ENCODE assay signal across 11 cellular contexts in genomic region chr5:148776780-148777179, GRCh38. TPM values are rescaled to one million over a fixed set of nuclear protein-coding genes. Genes with fewer than 3 reads are reported as not detected.
A peak's percentile ranks its signal among the peaks of the same experiment; 100 is the strongest.
DNase-seq lines count a peak whose midpoint lies in the region; ATAC-seq and TF ChIP-seq lines count a peak whose summit lies in the region.
"Had no signal": no experiment of that assay in that cellular context is flagged by ENCODE, and none has a peak within 500 bp of the region (broad histone marks: within the 10 kb centered on the region; RNA-seq: fewer than 3 reads in every experiment).

No MANE protein-coding gene starts in this region.

- 28 to 62% methylated on average over 1 of the region's 1 CpG for WGBS in aorta, 2 donors

- intact Hi-C loops in aorta (cut with DNase I) = no loop called here

- no peaks in the 10 kb centered on the region for H3K9me3 ChIP-seq in SJSA1 (replicated peaks)
- H3K9me3 ChIP-seq in aorta (ENCODE audit: control insufficient read depth, low read length) = no peaks in the 10 kb centered on the region
- H3K9me3 ChIP-seq: gastroesophageal sphincter, prostate gland, thoracic aorta had no signal

- peak; percentile 58 for ATAC-seq in aorta (ENCODE audit: low FRiP score)
- ATAC-seq in HG03280 (IDR thresholded peaks at IDR 0.05; ENCODE audit: unreplicated experiment) = no peak
- ATAC-seq in GM19035 (IDR thresholded peaks at IDR 0.05; ENCODE audit: unreplicated experiment) = no peak
- ATAC-seq: gastroesophageal sphincter had no signal

- DNase-seq in stimulated activated CD4-positive, alpha-beta T cell treated with anti-CD3 and anti-CD28 coated beads, Interleukin-15, amount 100 ng/mL, for 24 hours = peak; percentile 32
- no peak for DNase-seq in stimulated activated CD4-positive, alpha-beta T cell treated with anti-CD3 and anti-CD28 coated beads, Interleukin-2, amount 100 ng/mL, for 24 hours
- DNase-seq in SJSA1 (ENCODE audit: low read depth in 1 of 2, low spot score in 2 of 2) (peak; percentile 68 to 92), foreskin fibroblast (peak; percentile 88 to 93), aorta (peak in 1 of 2 donors; percentile 70), NCI-H1436 treated with DMSO at 0.1 percent for 48 hours (lab: John Stamatoyannopoulos, UW) (no peak)

- TF ChIP-seq CTCF in foreskin fibroblast (IDR thresholded peaks at IDR 0.05; ENCODE audit: low read depth, low read length) = no peak

- H3K36me3 ChIP-seq in SJSA1 (no peaks in the 10 kb centered on the region), aorta (ENCODE audit: control insufficient read depth in 1 of 2, insufficient read depth in 2 of 2, low read length in 1 of 2) (no peaks in the 10 kb centered on the region)
- H3K36me3 ChIP-seq: gastroesophageal sphincter, prostate gland, thoracic aorta had no signal

- H3K27ac ChIP-seq in SJSA1 (peak overlapping the region; percentile 36), aorta (ENCODE audit: low read depth in 1 of 2, low read length in 2 of 2) (no peak overlapping the region)
- H3K27ac ChIP-seq: gastroesophageal sphincter, prostate gland, thoracic aorta had no signal

- H3K4me3 ChIP-seq in SJSA1 = no peak overlapping the region
- H3K4me3 ChIP-seq in foreskin fibroblast (ENCODE audit: low read depth in 1 of 2, low read length in 2 of 2) = no peak overlapping the region
- no peak overlapping the region for H3K4me3 ChIP-seq in aorta (ENCODE audit: low read length in 2 of 2)
- H3K4me3 ChIP-seq: gastroesophageal sphincter, prostate gland, thoracic aorta had no signal

- H3K27me3 ChIP-seq in SJSA1 (replicated peaks) (no peaks in the 10 kb centered on the region; the same call in 1 of the 2 replicates), aorta (ENCODE audit: control insufficient read depth in 1 of 2, insufficient read depth in 2 of 2, low read length in 1 of 2) (no peaks in the 10 kb centered on the region)
- H3K27me3 ChIP-seq: gastroesophageal sphincter had no signal

- H3K4me1 ChIP-seq in SJSA1 (replicated peaks) = peaks cover 19% of the 10 kb centered on the region
- H3K4me1 ChIP-seq in aorta (ENCODE audit: control insufficient read depth in 1 of 2, insufficient read depth in 2 of 2, low read length in 2 of 2) = no peaks in the 10 kb centered on the region
- H3K4me1 ChIP-seq: prostate gland had no signal

RNA-seq across cellular contexts. Expression of gene ADRB2, which starts 49.6 kb away (rescaled TPM):
- total RNA-seq in SJSA1 (2014; rRNA removed; shearing (Covaris generic)) = 13.8 and 14.9 TPM in 2 replicates
- 1 to 10 TPM; 2.2 to 4.5 TPM for total RNA-seq in aorta
- under 1 TPM; 0.13 to 0.69 TPM for polyA plus RNA-seq in aorta

Comparison
In these comparisons a context has a peak if more than half of its experiments do, and no peak if none do; other contexts are left out.
1. DNase-seq: peak in stimulated activated CD4-positive, alpha-beta T cell treated with anti-CD3 and anti-CD28 coated beads, Interleukin-15, amount 100 ng/mL, for 24 hours (single experiment), SJSA1 (2 of 2) and foreskin fibroblast (2 of 2); none in stimulated activated CD4-positive, alpha-beta T cell treated with anti-CD3 and anti-CD28 coated beads, Interleukin-2, amount 100 ng/mL, for 24 hours (0 of 2) and NCI-H1436 treated with DMSO at 0.1 percent for 48 hours (single experiment).